ENCODE assay signal across 2 cellular contexts in genomic region chr2:107826749-107827148, GRCh38. TPM values are rescaled to one million over a fixed set of nuclear protein-coding genes. Genes with fewer than 3 reads are reported as not detected.
"Had no signal": no experiment of that assay in that cellular context is flagged by ENCODE, and none has a peak within 500 bp of the region (broad histone marks: within the 10 kb centered on the region; RNA-seq: fewer than 3 reads in every experiment).

TSS of gene RGPD4 (plus strand) at chr2:107826892. CDS start at chr2:107827014, 122 bp downstream.

RNA-seq across cellular contexts. Expression of gene RGPD4, which starts in this region (rescaled TPM):
- total RNA-seq: LHCN-M2, M059J had no signal
